In the genomic region with DNA sequence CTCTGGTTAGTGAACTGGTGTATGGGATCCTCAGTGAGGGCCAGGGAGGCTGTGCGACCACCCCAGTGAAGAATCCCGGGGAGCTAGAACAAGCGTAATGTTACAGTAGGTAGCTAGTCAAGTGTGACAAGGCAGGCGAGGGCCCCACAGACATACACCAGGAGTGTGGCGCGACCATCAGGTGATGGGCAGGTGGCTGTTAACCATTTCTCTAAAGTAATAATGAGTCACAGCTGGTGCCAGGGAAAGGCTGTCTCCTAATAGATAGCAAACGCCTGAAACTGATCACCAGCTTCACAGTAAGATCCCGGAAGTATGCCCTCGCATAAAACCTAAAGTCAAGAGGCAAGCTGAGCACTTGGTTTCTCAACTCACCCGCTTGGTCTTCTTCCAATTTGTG, we compare ENCODE assay signal across 18 cellular contexts. TPM values are rescaled to one million over a fixed set of nuclear protein-coding genes. Genes with fewer than 3 reads are reported as not detected.
DNase-seq lines count a peak whose midpoint lies in the region; ATAC-seq and TF ChIP-seq lines count a peak whose summit lies in the region.
"Had no signal": no experiment of that assay in that cellular context is flagged by ENCODE, and none has a peak within 500 bp of the region (broad histone marks: within the 10 kb centered on the region; RNA-seq: fewer than 3 reads in every experiment).

No MANE protein-coding gene starts in this region.

- dilution Hi-C loops in mammary epithelial cell (cut with HindIII; ENCODE audit: low sequenced_read_pairs) = no loop called here

- H3K9me3 ChIP-seq in mammary epithelial cell (replicated peaks; ENCODE audit: insufficient read depth, low read length) = no peaks in the 10 kb centered on the region
- H3K9me3 ChIP-seq: left lung, SJSA1 had no signal

- H3K27ac ChIP-seq in mammary epithelial cell (ENCODE audit: insufficient read depth, low read depth, low read length) = no peak overlapping the region
- H3K27ac ChIP-seq: cardiac muscle cell, left lung, SJSA1 had no signal

- no peak for ATAC-seq in GM21367 (IDR thresholded peaks at IDR 0.05; ENCODE audit: unreplicated experiment)
- no peak for ATAC-seq in GM21786 (IDR thresholded peaks at IDR 0.05; ENCODE audit: unreplicated experiment)
- ATAC-seq: effector memory CD8-positive, alpha-beta T cell; left lung; stimulated activated naive CD8-positive, alpha-beta T cell treated with anti-CD3 and anti-CD28 coated beads, Interleukin-15, Interleukin-2, amounts not matched to agents 100 U/mL and 50 U/mL, for 24 hours had no signal

- POLR2A ChIA-PET in MCF 10A (lab: Yijun Ruan, JAX) = interaction anchor here (0.7 to 7.5 kb wide), 9 partner anchors 10 to 588 kb away, joined by 3 to 74 read pairs (median 10); no protein-coding TSS in a partner anchor

- CTCF ChIA-PET in MCF 10A (lab: Yijun Ruan, JAX) (interaction anchor here (0.6 to 3.6 kb wide), 6 partner anchors 10 to 1273 kb away, joined by 3 to 18 read pairs (median 6); no protein-coding TSS in a partner anchor), mammary epithelial cell (lab: Charles Lee; ENCODE audit: low non-redundant PET) (interaction anchor here (0.7 kb wide), 1 partner anchor 41 kb away, joined by 4 read pairs; no protein-coding TSS in a partner anchor)

- over 99% methylated on average over 8 of the region's 10 CpGs for WGBS in mammary epithelial cell (ENCODE audit: low coverage, missing lambda C conversion rate)

- H3K9ac ChIP-seq in mammary epithelial cell (ENCODE audit: insufficient read depth, low read length) = no peak overlapping the region

- no TSS peak for BruUV-seq in MCF 10A (replicated peaks; lab: Mats Ljungman, UMichigan)
- no TSS peak for BruUV-seq in mammary epithelial cell (replicated peaks; lab: Mats Ljungman, UMichigan)

- in situ Hi-C loops in mammary epithelial cell (cut with MboI; ENCODE audit: low sequenced_read_pairs in 2 of 2) = no loop called here

- no peaks in the 10 kb centered on the region for H3K36me3 ChIP-seq in mammary epithelial cell (ENCODE audit: insufficient read depth, low read length)
- H3K36me3 ChIP-seq: cardiac muscle cell, left lung, SJSA1 had no signal

- peaks cover 33% of the 10 kb centered on the region for H3K4me1 ChIP-seq in mammary epithelial cell (ENCODE audit: insufficient read depth, low read length)

- no peaks in the 10 kb centered on the region for H3K27me3 ChIP-seq in mammary epithelial cell (ENCODE audit: insufficient read depth, low read length)
- H3K27me3 ChIP-seq: cardiac muscle cell, left lung, SJSA1 had no signal

- H3K36me3 Mint-ChIP-seq in MCF 10A (ENCODE audit: insufficient read depth, unreplicated experiment) = no peaks in the 10 kb centered on the region
- no peaks in the 10 kb centered on the region for H3K36me3 Mint-ChIP-seq in brain

- H3K27ac Mint-ChIP-seq in MCF 10A (ENCODE audit: low read depth, unreplicated experiment) (peak overlapping the region; percentile 43), brain (peak overlapping the region in 3 of 5 experiments; percentile 57 to 92 (median 84))
- H3K27ac Mint-ChIP-seq: effector memory CD8-positive, alpha-beta T cell; progenitor cell of endocrine pancreas had no signal

- H3K4me3 Mint-ChIP-seq in MCF 10A (ENCODE audit: unreplicated experiment) = no peak overlapping the region
- no peak overlapping the region for H3K4me3 Mint-ChIP-seq in brain
- H3K4me3 Mint-ChIP-seq: effector memory CD8-positive, alpha-beta T cell had no signal

- H3K4me1 Mint-ChIP-seq in MCF 10A (ENCODE audit: insufficient read depth, unreplicated experiment) = peaks cover 35% of the 10 kb centered on the region
- H3K4me1 Mint-ChIP-seq in brain = peaks cover 65% of the 10 kb centered on the region

- DNase-seq in MCF 10A (ENCODE audit: unreplicated experiment) (no peak), mammary epithelial cell (no peak), NCI-H1092 treated with DMSO at 0.1 percent for 48 hours (lab: John Stamatoyannopoulos, UW) (peak; percentile 27), superior temporal gyrus (ENCODE audit: extremely low spot score) (peak; percentile 8)
- no peak for DNase-seq in activated naive CD4-positive, alpha-beta T cell treated with Interleukin-2 at 50 U/mL for 16 hours
- DNase-seq: activated T-cell treated with anti-CD3 and anti-CD28 coated beads, Interleukin-2, amount 50 U/mL, for 48 hours; effector memory CD8-positive, alpha-beta T cell; left lung; NCI-H1930; NK-92 treated with Interleukin-12 subunit alpha and Interleukin-12 subunit beta, amount 100 ng/mL, for 24 hours; stimulated activated naive CD8-positive, alpha-beta T cell treated with anti-CD3 and anti-CD28 coated beads, Interleukin-15, Interleukin-2, amounts not matched to agents 100 U/mL and 50 U/mL, for 24 hours; T1000 had no signal

- no peaks in the 10 kb centered on the region for H3K9me3 Mint-ChIP-seq in MCF 10A (ENCODE audit: unreplicated experiment)
- H3K9me3 Mint-ChIP-seq in brain = peaks cover 0 to 4% (median 0%) of the 10 kb centered on the region in 5 experiments
- H3K9me3 Mint-ChIP-seq: effector memory CD8-positive, alpha-beta T cell had no signal

- H4K20me1 ChIP-seq in mammary epithelial cell (ENCODE audit: insufficient read depth, low read length) = no peaks in the 10 kb centered on the region

- H3K27me3 Mint-ChIP-seq in MCF 10A (ENCODE audit: insufficient read depth, unreplicated experiment) (no peaks in the 10 kb centered on the region), brain (no peaks in the 10 kb centered on the region)
- H3K27me3 Mint-ChIP-seq: progenitor cell of endocrine pancreas had no signal

- intact Hi-C loops in MCF 10A (cut with micrococcal nuclease) = no loop called here
- intact Hi-C loops in mammary epithelial cell (cut with micrococcal nuclease) = no loop called here

- H3K4me3 ChIP-seq in mammary epithelial cell (replicated peaks in 1 of 3; ENCODE audit: insufficient read depth in 1 of 3, low read depth in 2 of 3, low read length in 3 of 3) = no peak overlapping the region
- H3K4me3 ChIP-seq: cardiac muscle cell, left lung, SJSA1 had no signal

- TF ChIP-seq CTCF in MCF 10A (IDR thresholded peaks at IDR 0.05; ENCODE audit: unreplicated experiment) (no peak), mammary epithelial cell (conservative IDR thresholded peaks at IDR 0.05 in 1 of 2, IDR thresholded peaks at IDR 0.05 in 1 of 2; ENCODE audit: extremely low read depth in 1 of 2, insufficient read depth in 1 of 2, low read depth in 1 of 2, low read length in 2 of 2) (no peak), brain (conservative IDR thresholded peaks at IDR 0.05) (no peak)

- no peak overlapping the region for H3K4me2 ChIP-seq in mammary epithelial cell (ENCODE audit: insufficient read depth, low read depth, low read length)

- H3K79me2 ChIP-seq in mammary epithelial cell (ENCODE audit: insufficient read depth, low read length) = no peaks in the 10 kb centered on the region

- H2AFZ ChIP-seq in mammary epithelial cell (ENCODE audit: low read depth, low read length) = no peak overlapping the region

RNA-seq across cellular contexts. Expression of a gene that starts 40.5 kb away (rescaled TPM):
- total RNA-seq in MCF 10A (2022) = 45.5 and 52.5 TPM in 2 replicates
- total RNA-seq in mammary epithelial cell = 10 to 100 TPM; 16.1 to 18.0 TPM
- 17.8 TPM for polyA plus RNA-seq in mammary epithelial cell
- polyA minus RNA-seq in mammary epithelial cell = 32.8 TPM
- 5.4 TPM for polyA plus RNA-seq in brain (ENCODE audit: insufficient read depth, low read depth, low replicate concordance)

Comparison
In these comparisons a context has a peak if more than half of its experiments do, and no peak if none do; other contexts are left out.
1. DNase-seq: peak in NCI-H1092 treated with DMSO at 0.1 percent for 48 hours (single experiment) and superior temporal gyrus (single experiment); none in MCF 10A (single experiment), mammary epithelial cell (single experiment) and activated naive CD4-positive, alpha-beta T cell treated with Interleukin-2 at 50 U/mL for 16 hours (single experiment).